Comparison of ENCODE assay signal across 8 cellular contexts in genomic region chr1:180230791-180231505, GRCh38. TPM values are rescaled to one million over a fixed set of nuclear protein-coding genes. Genes with fewer than 3 reads are reported as not detected.
A peak's percentile ranks its signal among the peaks of the same experiment; 100 is the strongest.
DNase-seq lines count a peak whose midpoint lies in the region; ATAC-seq and TF ChIP-seq lines count a peak whose summit lies in the region.

No MANE protein-coding gene starts in this region.

- peak overlapping the region; percentile 53 for H3K4me3 ChIP-seq in BE2C (ENCODE audit: low read depth, low read length)
- H3K4me3 ChIP-seq in prostate gland: peak overlapping the region; percentile 34 to 43

- intact Hi-C loops in activated CD8-positive, alpha-beta T cell treated with anti-CD3 and anti-CD28 coated beads for 36 hours (cut with micrococcal nuclease): no loop called here
- intact Hi-C loops in prostate gland (cut with DNase I): no loop called here

- in situ Hi-C loops in GM13976 (cut with MboI; ENCODE audit: low sequenced_read_pairs, unreplicated experiment): no loop called here

- peaks cover 69% of the 10 kb centered on the region for H3K27me3 Mint-ChIP-seq in activated CD8-positive, alpha-beta T cell treated with anti-CD3 and anti-CD28 coated beads for 36 hours

- H3K36me3 ChIP-seq in BE2C: no peaks in the 10 kb centered on the region
- no peaks in the 10 kb centered on the region for H3K36me3 ChIP-seq in prostate gland

- DNase-seq in BE2C (no peak), HEK293T (ENCODE audit: extremely low spot score) (peak; percentile 61), germinal center (ENCODE audit: low spot score) (peak; percentile 24), prostate gland (ENCODE audit: low spot score) (no peak), GM13976 (ENCODE audit: low spot score) (no peak)
- DNase-seq in activated CD8-positive, alpha-beta T cell treated with anti-CD3 and anti-CD28 coated beads for 36 hours: peak; percentile 19

- H3K27ac Mint-ChIP-seq in activated CD8-positive, alpha-beta T cell treated with anti-CD3 and anti-CD28 coated beads for 36 hours: no peak overlapping the region

- ATAC-seq in activated CD8-positive, alpha-beta T cell treated with anti-CD3 and anti-CD28 coated beads for 36 hours: no peak
- ATAC-seq in GM21619 (IDR thresholded peaks at IDR 0.05; ENCODE audit: unreplicated experiment) (no peak), GM19351 (IDR thresholded peaks at IDR 0.05; ENCODE audit: unreplicated experiment) (no peak)

- TF ChIP-seq CTCF in BE2C (IDR thresholded peaks at IDR 0.05; ENCODE audit: low read depth, low read length) (no peak), prostate gland (IDR thresholded peaks at IDR 0.05) (no peak), GM13976 (IDR thresholded peaks at IDR 0.05; ENCODE audit: borderline replicate concordance, control extremely low read depth, extremely low read depth, insufficient read depth, missing control alignments) (no peak)
- TF ChIP-seq CTCF in activated CD8-positive, alpha-beta T cell treated with anti-CD3 and anti-CD28 coated beads for 36 hours (IDR thresholded peaks at IDR 0.05): no peak

- no peaks in the 10 kb centered on the region for H3K4me1 ChIP-seq in BE2C
- peaks cover 14% of the 10 kb centered on the region for H3K4me1 ChIP-seq in prostate gland (replicated peaks)

- no peak for TF ChIP-seq POLR2A in prostate gland (IDR thresholded peaks at IDR 0.05)

- H3K9me3 ChIP-seq in BE2C: peaks cover 2% of the 10 kb centered on the region
- H3K9me3 ChIP-seq in prostate gland: no peaks in the 10 kb centered on the region

- H3K9me3 Mint-ChIP-seq in activated CD8-positive, alpha-beta T cell treated with anti-CD3 and anti-CD28 coated beads for 36 hours: no peaks in the 10 kb centered on the region

- no peak overlapping the region for H3K27ac ChIP-seq in prostate gland

- peak overlapping the region; percentile 65 for H3K4me3 Mint-ChIP-seq in activated CD8-positive, alpha-beta T cell treated with anti-CD3 and anti-CD28 coated beads for 36 hours

- CTCF ChIA-PET in HEK293T (lab: Yijun Ruan, JAX): interaction anchor here (0.6 to 2.0 kb wide), 8 partner anchors 9 to 52 kb away, joined by 3 to 8 read pairs (median 3); no protein-coding TSS in a partner anchor
- CTCF ChIA-PET in activated CD8-positive, alpha-beta T cell treated with anti-CD3 and anti-CD28 coated beads for 36 hours (lab: Charles Lee): interaction anchor here (1.0 to 1.5 kb wide), 4 partner anchors 14 to 247 kb away, joined by 3 to 6 read pairs (median 4); no protein-coding TSS in a partner anchor

- POLR2A ChIA-PET in HEK293T (lab: Yijun Ruan, JAX): interaction anchor here (1.3 to 1.8 kb wide), 4 partner anchors 13 to 349 kb away, joined by 3 to 5 read pairs (median 4); partner anchors contain the start of genes ACBD6 and TOR1AIP1
- POLR2A ChIA-PET in activated CD8-positive, alpha-beta T cell treated with anti-CD3 and anti-CD28 coated beads for 36 hours (lab: Charles Lee): no interaction called here

- 1% methylated on average over 25 of the region's 65 CpGs for WGBS in prostate gland

- H3K27me3 ChIP-seq in BE2C: peaks cover 93% of the 10 kb centered on the region
- H3K27me3 ChIP-seq in prostate gland (replicated peaks; ENCODE audit: insufficient read depth): peaks cover 50% of the 10 kb centered on the region

- no peaks in the 10 kb centered on the region for H3K36me3 Mint-ChIP-seq in activated CD8-positive, alpha-beta T cell treated with anti-CD3 and anti-CD28 coated beads for 36 hours (ENCODE audit: low read depth)

- H3K4me1 Mint-ChIP-seq in activated CD8-positive, alpha-beta T cell treated with anti-CD3 and anti-CD28 coated beads for 36 hours (ENCODE audit: low read depth): peaks cover 30% of the 10 kb centered on the region

TF ChIP-seq in HEK293T, 16 proteins besides CTCF, POLR2A, EP300 and RAD21:
- TF ChIP-seq FOXM1 (IDR thresholded peaks at IDR 0.05; ENCODE audit: borderline replicate concordance) (no peak), L3MBTL2 (conservative IDR thresholded peaks at IDR 0.05) (peak; percentile 65), ARNT (IDR thresholded peaks at IDR 0.05) (peak; percentile 90)

RNA-seq across cellular contexts. Expression of gene LHX4, which starts 0.9 kb away (rescaled TPM):
- 0.46 TPM for polyA plus RNA-seq in BE2C (2012; ENCODE audit: insufficient read depth, insufficient read length, low read depth)
- total RNA-seq in activated CD8-positive, alpha-beta T cell treated with anti-CD3 and anti-CD28 coated beads for 36 hours: not detected
- not detected for total RNA-seq in prostate gland

Comparison
In these comparisons a context has a peak if more than half of its experiments do, and no peak if none do; other contexts are left out.
1. DNase-seq: peak in HEK293T (single experiment), activated CD8-positive, alpha-beta T cell treated with anti-CD3 and anti-CD28 coated beads for 36 hours (single experiment) and germinal center (single experiment); none in BE2C (single experiment), prostate gland (single experiment) and GM13976 (single experiment).